In the genomic region with DNA sequence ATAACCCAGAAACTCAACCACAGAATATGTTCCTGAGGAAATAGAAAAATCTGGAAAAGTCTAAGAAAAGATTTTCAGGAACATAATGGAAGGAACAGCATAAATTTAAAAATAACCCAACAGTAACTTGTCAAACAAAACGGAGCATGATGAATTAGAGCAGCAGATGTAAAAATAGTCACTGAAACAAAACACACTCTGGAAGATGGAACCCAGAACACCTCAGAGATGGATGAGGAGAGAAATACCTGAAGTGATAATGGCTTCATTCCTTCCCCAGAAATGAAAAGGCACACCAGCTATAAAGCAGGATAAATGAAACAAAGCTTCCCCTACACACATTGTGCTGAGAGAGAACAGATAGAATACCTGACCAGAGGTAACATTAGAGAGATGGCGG, we compare ENCODE assay signal across 10 cellular contexts. TPM values are rescaled to one million over a fixed set of nuclear protein-coding genes. Genes with fewer than 3 reads are reported as not detected.
DNase-seq lines count a peak whose midpoint lies in the region; ATAC-seq, FAIRE-seq and TF ChIP-seq lines count a peak whose summit lies in the region.
"Had no signal": no experiment of that assay in that cellular context is flagged by ENCODE, and none has a peak within 500 bp of the region (broad histone marks: within the 10 kb centered on the region; RNA-seq: fewer than 3 reads in every experiment).

No MANE protein-coding gene starts in this region.

- H3K4me3 Mint-ChIP-seq in chondrocyte (ENCODE audit: unreplicated experiment): no peak overlapping the region
- peak overlapping the region; percentile 75 for H3K4me3 Mint-ChIP-seq in natural killer cell treated with Interleukin-12 subunit alpha and Interleukin-12 subunit beta and Interleukin-15 and Interleukin-18, amount 100 ng/mL, for 72 hours
- H3K4me3 Mint-ChIP-seq: nephron had no signal

- peak overlapping the region; percentile 48 for H3K27ac ChIP-seq in cardiac muscle cell
- H3K27ac ChIP-seq in upper lobe of right lung: peak overlapping the region; percentile 53

- H3K27me3 Mint-ChIP-seq in chondrocyte (ENCODE audit: low read depth): no peaks in the 10 kb centered on the region
- H3K27me3 Mint-ChIP-seq in natural killer cell treated with Interleukin-12 subunit alpha and Interleukin-12 subunit beta and Interleukin-15 and Interleukin-18, amount 100 ng/mL, for 72 hours: no peaks in the 10 kb centered on the region

- no peak for FAIRE-seq in RCC 7860 (lab: Jason Lieb, UNC)

- H3K4me1 Mint-ChIP-seq in chondrocyte (ENCODE audit: low read depth): peaks cover 24% of the 10 kb centered on the region
- peaks cover 22 to 23% of the 10 kb centered on the region in 2 donors for H3K4me1 Mint-ChIP-seq in natural killer cell treated with Interleukin-12 subunit alpha and Interleukin-12 subunit beta and Interleukin-15 and Interleukin-18, amount 100 ng/mL, for 72 hours (ENCODE audit: low read depth in 2 of 2)

- no peaks in the 10 kb centered on the region for H3K9me3 ChIP-seq in cardiac muscle cell (ENCODE audit: low read depth)
- no peaks in the 10 kb centered on the region for H3K9me3 ChIP-seq in upper lobe of right lung

- ATAC-seq in Right ventricle myocardium superior (ENCODE audit: poor library complexity): no peak
- no peak for ATAC-seq in natural killer cell treated with Interleukin-12 subunit alpha and Interleukin-12 subunit beta and Interleukin-15 and Interleukin-18, amount 100 ng/mL, for 72 hours
- ATAC-seq in upper lobe of right lung: no peak
- no peak for ATAC-seq in left colon

- H3K4me1 ChIP-seq in cardiac muscle cell (ENCODE audit: low read depth) (peaks cover 27% of the 10 kb centered on the region), upper lobe of right lung (peaks cover 35% of the 10 kb centered on the region)

- TF ChIP-seq CTCF in cardiac muscle cell (IDR thresholded peaks at IDR 0.05; ENCODE audit: low read depth, low read length) (no peak), chondrocyte (IDR thresholded peaks at IDR 0.05) (no peak), upper lobe of right lung (IDR thresholded peaks at IDR 0.05) (no peak)

- no peaks in the 10 kb centered on the region for H3K36me3 Mint-ChIP-seq in chondrocyte (ENCODE audit: low read depth)
- peaks cover 7% of the 10 kb centered on the region for H3K36me3 Mint-ChIP-seq in natural killer cell treated with Interleukin-12 subunit alpha and Interleukin-12 subunit beta and Interleukin-15 and Interleukin-18, amount 100 ng/mL, for 72 hours

- H3K36me3 ChIP-seq in cardiac muscle cell: no peaks in the 10 kb centered on the region
- no peaks in the 10 kb centered on the region for H3K36me3 ChIP-seq in upper lobe of right lung

- H3K9me3 Mint-ChIP-seq in chondrocyte (ENCODE audit: low read depth): no peaks in the 10 kb centered on the region
- H3K9me3 Mint-ChIP-seq in natural killer cell treated with Interleukin-12 subunit alpha and Interleukin-12 subunit beta and Interleukin-15 and Interleukin-18, amount 100 ng/mL, for 72 hours: no peaks in the 10 kb centered on the region
- H3K9me3 Mint-ChIP-seq: nephron had no signal

- H3K27me3 ChIP-seq in cardiac muscle cell (no peaks in the 10 kb centered on the region), upper lobe of right lung (no peaks in the 10 kb centered on the region)

- H3K4me3 ChIP-seq in cardiac muscle cell (no peak overlapping the region), upper lobe of right lung (peak overlapping the region; percentile 4)

- intact Hi-C loops in Right ventricle myocardium superior (cut with DNase I): no loop called here
- intact Hi-C loops in upper lobe of right lung (cut with DNase I): no loop called here
- intact Hi-C loops in left colon (cut with DNase I, micrococcal nuclease): no loop called here

- H3K27ac Mint-ChIP-seq in chondrocyte (ENCODE audit: unreplicated experiment): peak overlapping the region; percentile 60
- H3K27ac Mint-ChIP-seq in natural killer cell treated with Interleukin-12 subunit alpha and Interleukin-12 subunit beta and Interleukin-15 and Interleukin-18, amount 100 ng/mL, for 72 hours: peak overlapping the region; percentile 60 to 90

- DNase-seq in cardiac muscle cell (ENCODE audit: low read depth in 1 of 2, low spot score in 1 of 2): no peak
- DNase-seq in Right ventricle myocardium superior: no peak
- no peak for DNase-seq in chondrocyte (ENCODE audit: low spot score)
- DNase-seq in natural killer cell treated with Interleukin-12 subunit alpha and Interleukin-12 subunit beta and Interleukin-15 and Interleukin-18, amount 100 ng/mL, for 72 hours (ENCODE audit: low spot score): no peak
- DNase-seq in upper lobe of right lung: no peak
- DNase-seq in kidney tubule cell (ENCODE audit: low spot score): no peak
- DNase-seq in RCC 7860 (ENCODE audit: low spot score): no peak
- DNase-seq in left colon: no peak
- DNase-seq: NCI-H510A treated with DMSO at 0.1 percent for 48 hours had no signal

RNA-seq across cellular contexts. Expression of a gene that starts 6.3 kb away (rescaled TPM):
- total RNA-seq in cardiac muscle cell: 21.1 and 35.4 TPM in 2 replicates
- 40.8 and 57.5 TPM in 2 replicates for polyA plus RNA-seq in cardiac muscle cell
- 2.6 TPM for total RNA-seq in Right ventricle myocardium superior
- total RNA-seq in chondrocyte: 21.1 to 29.5 TPM (median 23.4 TPM) in 3 replicates
- 100 to 1,000 TPM in 1 of 2 donors, 10 to 100 TPM in 1; 66.8 to 138 TPM for total RNA-seq in natural killer cell treated with Interleukin-12 subunit alpha and Interleukin-12 subunit beta and Interleukin-15 and Interleukin-18, amount 100 ng/mL, for 72 hours
- total RNA-seq in upper lobe of right lung: 3.3 TPM
- total RNA-seq in left colon: 10 to 100 TPM; 14.8 to 24.9 TPM

RNA-seq across cellular contexts. Expression of a gene that starts 6.7 kb away (rescaled TPM):
- total RNA-seq in cardiac muscle cell: 47.7 and 85.8 TPM in 2 replicates
- 23.6 and 40.1 TPM in 2 replicates for polyA plus RNA-seq in cardiac muscle cell
- 32.7 TPM for total RNA-seq in Right ventricle myocardium superior
- total RNA-seq in chondrocyte: 25.5 to 31.7 TPM (median 28.3 TPM) in 3 replicates
- 10 to 100 TPM; 17.0 to 49.7 TPM for total RNA-seq in natural killer cell treated with Interleukin-12 subunit alpha and Interleukin-12 subunit beta and Interleukin-15 and Interleukin-18, amount 100 ng/mL, for 72 hours
- total RNA-seq in upper lobe of right lung: 32.5 TPM
- total RNA-seq in left colon: 10 to 100 TPM; 26.7 to 33.2 TPM

RNA-seq across cellular contexts. Expression of a gene that starts 12.1 kb away (rescaled TPM):
- total RNA-seq in cardiac muscle cell (107 and 126 TPM in 2 replicates), Right ventricle myocardium superior (99.8 TPM), chondrocyte (35.1 to 57.6 TPM (median 52.3 TPM) in 3 replicates), upper lobe of right lung (206 TPM), left colon (100 to 1,000 TPM; 173 to 188 TPM)
- 262 and 269 TPM in 2 replicates for polyA plus RNA-seq in cardiac muscle cell
- total RNA-seq in natural killer cell treated with Interleukin-12 subunit alpha and Interleukin-12 subunit beta and Interleukin-15 and Interleukin-18, amount 100 ng/mL, for 72 hours: 100 to 1,000 TPM in 1 of 2 donors, 10 to 100 TPM in 1; 84.9 to 120 TPM

RNA-seq across cellular contexts. Expression of a gene that starts 33.5 kb away (rescaled TPM):
- total RNA-seq in cardiac muscle cell (15.0 and 65.2 TPM in 2 replicates), Right ventricle myocardium superior (1.7 TPM), chondrocyte (10.2 to 11.6 TPM (median 10.9 TPM) in 3 replicates), upper lobe of right lung (1.1 TPM), left colon (10 to 100 TPM in 1 of 2 donors, 1 to 10 TPM in 1; 3.4 to 10.1 TPM)
- polyA plus RNA-seq in cardiac muscle cell: 17.7 and 112 TPM in 2 replicates
- total RNA-seq in natural killer cell treated with Interleukin-12 subunit alpha and Interleukin-12 subunit beta and Interleukin-15 and Interleukin-18, amount 100 ng/mL, for 72 hours: 100 to 1,000 TPM in 1 of 2 donors, 10 to 100 TPM in 1; 42.4 to 100 TPM

RNA-seq across cellular contexts. Expression of a gene that starts 34.3 kb away (rescaled TPM):
- total RNA-seq in cardiac muscle cell: not detected in 2 replicates
- not detected in 2 replicates for polyA plus RNA-seq in cardiac muscle cell
- not detected for total RNA-seq in Right ventricle myocardium superior
- not detected in 3 replicates for total RNA-seq in chondrocyte
- total RNA-seq in natural killer cell treated with Interleukin-12 subunit alpha and Interleukin-12 subunit beta and Interleukin-15 and Interleukin-18, amount 100 ng/mL, for 72 hours: not detected
- total RNA-seq in upper lobe of right lung: not detected
- not detected for total RNA-seq in left colon
